In genomic region chrX:103630171-103630511, GRCh38 we compare ENCODE assay signal across 8 cellular contexts. TPM values are rescaled to one million over a fixed set of nuclear protein-coding genes. Genes with fewer than 3 reads are reported as not detected.
DNase-seq lines count a peak whose midpoint lies in the region; ATAC-seq and TF ChIP-seq lines count a peak whose summit lies in the region.

No MANE protein-coding gene starts in this region.

- in situ Hi-C loops in GM13977 (cut with MboI; ENCODE audit: low pct_unique_long_range_greater_than_20kb, low sequenced_read_pairs, unreplicated experiment), result loop anchor here (25.0 kb wide), 1 partner anchor 93 kb away; no protein-coding TSS in a partner anchor

- no peak overlapping the region for H3K27ac Mint-ChIP-seq in central memory CD8-positive, alpha-beta T cell (ENCODE audit: low read depth)

- H3K36me3 Mint-ChIP-seq in central memory CD8-positive, alpha-beta T cell (ENCODE audit: insufficient read depth), result peaks cover 4% of the 10 kb centered on the region

- H3K4me3 ChIP-seq in AG04450 (ENCODE audit: low read depth, low read length), result peak overlapping the region; percentile 71
- H3K4me3 ChIP-seq in muscle layer of duodenum (ENCODE audit: low read depth in 1 of 2, low read length in 2 of 2), result peak overlapping the region; percentile 77 to 78

- peak overlapping the region; percentile 89 for H3K4me3 Mint-ChIP-seq in central memory CD8-positive, alpha-beta T cell

- H3K9me3 ChIP-seq in AG04450 (ENCODE audit: control insufficient read depth, insufficient read depth, low read length) (no peaks in the 10 kb centered on the region), muscle layer of duodenum (ENCODE audit: control insufficient read depth in 1 of 2, low read length in 2 of 2) (no peaks in the 10 kb centered on the region)

- no peaks in the 10 kb centered on the region for H3K27me3 ChIP-seq in AG04450 (ENCODE audit: control insufficient read depth, insufficient read depth, low read length)
- no peaks in the 10 kb centered on the region for H3K27me3 ChIP-seq in muscle layer of duodenum (ENCODE audit: low read depth, low read length)

- H3K36me3 ChIP-seq in muscle layer of duodenum (ENCODE audit: control insufficient read depth in 1 of 2, insufficient read depth in 2 of 2, low read length in 2 of 2), result no peaks in the 10 kb centered on the region

- H3K27ac ChIP-seq in AG04450 (ENCODE audit: low read depth, low read length) (no peak overlapping the region), muscle layer of duodenum (ENCODE audit: low read length) (peak overlapping the region; percentile 91)

- no peaks in the 10 kb centered on the region for H3K27me3 Mint-ChIP-seq in central memory CD8-positive, alpha-beta T cell

- POLR2A ChIA-PET in AG04450 (lab: Yijun Ruan, JAX), result interaction anchor here (0.7 to 1.9 kb wide), 4 partner anchors 22 to 97 kb away, joined by 3 to 4 read pairs (median 4); partner anchors contain the start of gene TCEAL3

- TF ChIP-seq CTCF in AG04450 (IDR thresholded peaks at IDR 0.05; ENCODE audit: low read depth, low read length) (no peak), GM13977 (IDR thresholded peaks at IDR 0.05; ENCODE audit: extremely low read depth, insufficient read depth, missing control alignments) (no peak)

- H3K4me1 Mint-ChIP-seq in central memory CD8-positive, alpha-beta T cell, result peaks cover 20% of the 10 kb centered on the region

- DNase-seq in AG04450 (ENCODE audit: low read depth, low spot score) (no peak), GM19238 (ENCODE audit: insufficient read length, low spot score) (no peak), GM13977 (ENCODE audit: low spot score) (no peak)
- DNase-seq in central memory CD8-positive, alpha-beta T cell (ENCODE audit: low spot score in 2 of 2), result no peak
- no peak for DNase-seq in activated CD8-positive, alpha-beta memory T cell treated with anti-CD3 and anti-CD28 coated beads, Interleukin-2, amount 50 U/mL, for 4 hours

- H3K4me1 ChIP-seq in muscle layer of duodenum (ENCODE audit: control insufficient read depth in 1 of 2, insufficient read depth in 2 of 2, low read length in 2 of 2), result peaks cover 4 to 5% of the 10 kb centered on the region in 2 donors

- ATAC-seq in HG02852 (IDR thresholded peaks at IDR 0.05; ENCODE audit: unreplicated experiment), result peak; percentile 2
- ATAC-seq in central memory CD8-positive, alpha-beta T cell (replicated peaks; ENCODE audit: extremely low read depth, poor library complexity, severe bottlenecking), result no peak
- no peak for ATAC-seq in GM18858 (IDR thresholded peaks at IDR 0.05; ENCODE audit: unreplicated experiment)

- CTCF ChIA-PET in AG04450 (lab: Charles Lee), result interaction anchor here (0.5 to 2.0 kb wide), 32 partner anchors 10 to 1027 kb away, joined by 3 to 18 read pairs (median 4); no protein-coding TSS in a partner anchor

- no peaks in the 10 kb centered on the region for H3K9me3 Mint-ChIP-seq in central memory CD8-positive, alpha-beta T cell

RNA-seq across cellular contexts. Expression of gene TCEAL1, which starts 1.4 kb away (rescaled TPM):
- polyA plus RNA-seq in AG04450 (2011; rRNA removed), result 19.2 and 24.9 TPM in 2 replicates
- polyA minus RNA-seq in AG04450 (2011; rRNA and poly(A)+ RNA removed), result 3.1 and 4.0 TPM in 2 replicates

RNA-seq across cellular contexts. Expression of gene TCEAL3, which starts 22.4 kb away (rescaled TPM):
- polyA plus RNA-seq in AG04450 (2011; rRNA removed), result 23.0 and 28.1 TPM in 2 replicates
- 5.6 and 8.7 TPM in 2 replicates for polyA minus RNA-seq in AG04450 (2011; rRNA and poly(A)+ RNA removed)

RNA-seq across cellular contexts. Expression of gene TCEAL4, which starts 44.8 kb away (rescaled TPM):
- 36.2 and 43.9 TPM in 2 replicates for polyA plus RNA-seq in AG04450 (2011; rRNA removed)
- polyA minus RNA-seq in AG04450 (2011; rRNA and poly(A)+ RNA removed), result 8.1 and 11.3 TPM in 2 replicates

RNA-seq across cellular contexts. Expression of gene MORF4L2, which starts 56.4 kb away (rescaled TPM):
- 452 and 562 TPM in 2 replicates for polyA plus RNA-seq in AG04450 (2011; rRNA removed)
- 198 and 254 TPM in 2 replicates for polyA minus RNA-seq in AG04450 (2011; rRNA and poly(A)+ RNA removed)
